28 cellular contexts compared by ENCODE assay signal in the genomic region with DNA sequence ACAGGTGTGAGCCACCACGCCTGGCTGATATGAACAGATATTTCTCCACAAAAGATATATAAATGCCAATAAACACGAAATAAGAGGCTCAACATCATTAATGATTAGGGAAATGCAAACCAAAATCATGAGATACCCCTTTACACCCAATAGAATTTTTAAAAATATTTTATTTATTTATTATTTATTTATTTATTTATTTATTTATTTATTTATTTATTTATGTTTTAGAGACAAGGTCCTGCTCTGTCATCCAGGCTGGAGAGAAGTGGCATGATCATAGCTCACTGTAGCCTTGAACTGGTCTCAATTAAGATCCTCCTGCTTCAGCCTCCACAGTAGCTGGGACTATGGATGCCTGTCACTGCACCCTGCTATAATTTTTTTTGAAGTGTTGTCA.
"Had no signal": no experiment of that assay in that cellular context is flagged by ENCODE, and none has a peak within 500 bp of the region (broad histone marks: within the 10 kb centered on the region; RNA-seq: fewer than 3 reads in every experiment).

No MANE protein-coding gene starts in this region.

- H3K4me3 ChIP-seq: stomach, suprapubic skin, testis, thoracic aorta, thyroid gland, tibial artery, tibial nerve, transverse colon, upper lobe of left lung, upper lobe of right lung, uterus, vagina had no signal

- H3K9me3 ChIP-seq: suprapubic skin, testis, thoracic aorta, thyroid gland, upper lobe of right lung, uterus, vagina had no signal

- ATAC-seq: stimulated activated effector memory CD8-positive, alpha-beta T cell treated with anti-CD3 and anti-CD28 coated beads, Interleukin-12 subunit alpha, Interleukin-12 subunit beta, amount 100 ng/mL, for 72 hours; stimulated activated memory B cell treated with anti-CD40 and anti-IgM and Interleukin-4, amounts not matched to agents 10 μg/mL and 1 μg/mL and 100 μg/mL, for 72 hours; stimulated activated naive B cell treated with anti-CD40 and anti-IgM and Interleukin-4, amounts not matched to agents 10 μg/mL and 1 μg/mL and 100 μg/mL, for 72 hours; stimulated activated naive CD8-positive, alpha-beta T cell treated with anti-CD3 and anti-CD28 coated beads, Interleukin-15, amount 100 ng/mL, for 72 hours; stimulated activated naive CD8-positive, alpha-beta T cell treated with anti-CD3 and anti-CD28 coated beads, Interleukin-15, Interleukin-2, amounts not matched to agents 100 U/mL and 50 U/mL, for 24 hours; upper lobe of right lung had no signal

- H3K27ac Mint-ChIP-seq: stimulated activated effector memory CD8-positive, alpha-beta T cell treated with anti-CD3 and anti-CD28 coated beads, Interleukin-12 subunit alpha, Interleukin-12 subunit beta, amount 100 ng/mL, for 72 hours; stimulated activated memory B cell treated with anti-CD40 and anti-IgM and Interleukin-4, amounts not matched to agents 10 μg/mL and 1 μg/mL and 100 μg/mL, for 72 hours; stimulated activated naive B cell treated with anti-CD40 and anti-IgM and Interleukin-4, amounts not matched to agents 10 μg/mL and 1 μg/mL and 100 μg/mL, for 72 hours; stimulated activated naive CD8-positive, alpha-beta T cell treated with anti-CD3 and anti-CD28 coated beads, Interleukin-15, amount 100 ng/mL, for 72 hours; stimulated activated naive CD8-positive, alpha-beta T cell treated with anti-CD3 and anti-CD28 coated beads, Interleukin-15, Interleukin-2, amounts not matched to agents 100 ng/mL and 50 ng/mL, for 24 hours; type B pancreatic cell had no signal

- H3K27ac ChIP-seq: stomach, suprapubic skin, testis, thoracic aorta, thyroid gland, tibial artery, tibial nerve, transverse colon, upper lobe of left lung, upper lobe of right lung, uterus, vagina had no signal

- H3K27me3 Mint-ChIP-seq: stimulated activated memory B cell treated with anti-CD40 and anti-IgM and Interleukin-4, amounts not matched to agents 10 μg/mL and 1 μg/mL and 100 μg/mL, for 72 hours; stimulated activated naive B cell treated with anti-CD40 and anti-IgM and Interleukin-4, amounts not matched to agents 10 μg/mL and 1 μg/mL and 100 μg/mL, for 72 hours; stimulated activated naive CD8-positive, alpha-beta T cell treated with anti-CD3 and anti-CD28 coated beads, Interleukin-15, amount 100 ng/mL, for 72 hours; stimulated activated naive CD8-positive, alpha-beta T cell treated with anti-CD3 and anti-CD28 coated beads, Interleukin-15, Interleukin-2, amounts not matched to agents 100 ng/mL and 50 ng/mL, for 24 hours; type B pancreatic cell had no signal

- H3K4me1 Mint-ChIP-seq: stimulated activated effector memory CD8-positive, alpha-beta T cell treated with anti-CD3 and anti-CD28 coated beads, Interleukin-12 subunit alpha, Interleukin-12 subunit beta, amount 100 ng/mL, for 72 hours; stimulated activated memory B cell treated with anti-CD40 and anti-IgM and Interleukin-4, amounts not matched to agents 10 μg/mL and 1 μg/mL and 100 μg/mL, for 72 hours; stimulated activated naive B cell treated with anti-CD40 and anti-IgM and Interleukin-4, amounts not matched to agents 10 μg/mL and 1 μg/mL and 100 μg/mL, for 72 hours; stimulated activated naive CD8-positive, alpha-beta T cell treated with anti-CD3 and anti-CD28 coated beads, Interleukin-15, amount 100 ng/mL, for 72 hours had no signal

- H3K4me3 Mint-ChIP-seq: stimulated activated effector memory CD8-positive, alpha-beta T cell treated with anti-CD3 and anti-CD28 coated beads, Interleukin-12 subunit alpha, Interleukin-12 subunit beta, amount 100 ng/mL, for 72 hours; stimulated activated memory B cell treated with anti-CD40 and anti-IgM and Interleukin-4, amounts not matched to agents 10 μg/mL and 1 μg/mL and 100 μg/mL, for 72 hours; stimulated activated naive B cell treated with anti-CD40 and anti-IgM and Interleukin-4, amounts not matched to agents 10 μg/mL and 1 μg/mL and 100 μg/mL, for 72 hours; stimulated activated naive CD8-positive, alpha-beta T cell treated with anti-CD3 and anti-CD28 coated beads, Interleukin-15, amount 100 ng/mL, for 72 hours; stimulated activated naive CD8-positive, alpha-beta T cell treated with anti-CD3 and anti-CD28 coated beads, Interleukin-15, Interleukin-2, amounts not matched to agents 100 ng/mL and 50 ng/mL, for 24 hours; type B pancreatic cell had no signal

- DNase-seq: stimulated activated CD4-positive, alpha-beta T cell treated with anti-CD3 and anti-CD28 coated beads, Interleukin-2, amount 100 ng/mL, for 48 hours; stimulated activated CD4-positive, alpha-beta T cell treated with anti-CD3 and anti-CD28 coated beads, Interleukin-4, amount 100 ng/mL, for 1 hour; stimulated activated CD4-positive, alpha-beta T cell treated with anti-CD3 and anti-CD28 coated beads, Interleukin-4, amount 100 ng/mL, for 24 hours; stimulated activated CD4-positive, alpha-beta T cell treated with anti-CD3 and anti-CD28 coated beads, Interleukin-4, amount 100 ng/mL, for 4 hours; stimulated activated CD8-positive, alpha-beta memory T cell treated with anti-CD3 and anti-CD28 coated beads, Interleukin-4, amount 100 ng/mL, for 48 hours; stimulated activated naive B cell treated with anti-CD40 and anti-IgM and Interleukin-4, amounts not matched to agents 10 μg/mL and 1 μg/mL and 100 μg/mL, for 72 hours; stimulated activated naive CD4-positive, alpha-beta T cell; stimulated activated naive CD4-positive, alpha-beta T cell treated with Interleukin-2 at 50 U/mL for 16 hours; stimulated activated naive CD8-positive, alpha-beta T cell treated with anti-CD3 and anti-CD28 coated beads, Interleukin-15, amount 100 ng/mL, for 72 hours; stimulated activated naive CD8-positive, alpha-beta T cell treated with anti-CD3 and anti-CD28 coated beads, Interleukin-15, Interleukin-2, amounts not matched to agents 100 U/mL and 50 U/mL, for 24 hours; stomach; substantia nigra; testis; thyroid gland; tibial artery; transverse colon; trophoblast cell; upper lobe of left lung; upper lobe of right lung; uterus had no signal

- H3K36me3 ChIP-seq: uterus had no signal

- H3K9me3 Mint-ChIP-seq: stimulated activated effector memory CD8-positive, alpha-beta T cell treated with anti-CD3 and anti-CD28 coated beads, Interleukin-12 subunit alpha, Interleukin-12 subunit beta, amount 100 ng/mL, for 72 hours had no signal

- H3K4me1 ChIP-seq: stomach, suprapubic skin, testis, thyroid gland, tibial artery, tibial nerve, transverse colon, upper lobe of left lung, upper lobe of right lung, uterus, vagina had no signal
